12 cellular contexts compared by ENCODE assay signal in genomic region chr4:23373269-23373668, GRCh38.
A peak's percentile ranks its signal among the peaks of the same experiment; 100 is the strongest.
DNase-seq lines count a peak whose midpoint lies in the region; ATAC-seq and TF ChIP-seq lines count a peak whose summit lies in the region.
"Had no signal": no experiment of that assay in that cellular context is flagged by ENCODE, and none has a peak within 500 bp of the region (broad histone marks: within the 10 kb centered on the region; RNA-seq: fewer than 3 reads in every experiment).

No MANE protein-coding gene starts in this region.

- no peak overlapping the region for H3K4me3 Mint-ChIP-seq in activated CD8-positive, alpha-beta T cell treated with anti-CD3 and anti-CD28 coated beads for 36 hours
- H3K4me3 Mint-ChIP-seq in activated CD8-positive, alpha-beta T cell treated with anti-CD3 and anti-CD28 coated beads, Interleukin-2, amount 10 ng/mL, durations not matched to agents 7 days and 5 days = no peak overlapping the region
- no peak overlapping the region for H3K4me3 Mint-ChIP-seq in activated T-helper 17 cell treated with anti-CD3 and anti-CD28 coated beads, Interleukin-2, amount 50 U/mL, for 72 hours

- POLR2A ChIA-PET in activated CD8-positive, alpha-beta T cell treated with anti-CD3 and anti-CD28 coated beads for 36 hours (lab: Charles Lee) = no interaction called here
- POLR2A ChIA-PET in activated CD8-positive, alpha-beta T cell treated with anti-CD3 and anti-CD28 coated beads, Interleukin-2, amount 10 ng/mL, durations not matched to agents 7 days and 5 days (lab: Charles Lee) = no interaction called here

- intact Hi-C loops in activated CD8-positive, alpha-beta T cell treated with anti-CD3 and anti-CD28 coated beads for 36 hours (cut with micrococcal nuclease) = no loop called here

- no peak for TF ChIP-seq CTCF in activated CD8-positive, alpha-beta T cell treated with anti-CD3 and anti-CD28 coated beads for 36 hours (IDR thresholded peaks at IDR 0.05)

- no peaks in the 10 kb centered on the region for H3K36me3 Mint-ChIP-seq in activated CD8-positive, alpha-beta T cell treated with anti-CD3 and anti-CD28 coated beads for 36 hours (ENCODE audit: low read depth)
- H3K36me3 Mint-ChIP-seq in activated CD8-positive, alpha-beta T cell treated with anti-CD3 and anti-CD28 coated beads, Interleukin-2, amount 10 ng/mL, durations not matched to agents 7 days and 5 days (ENCODE audit: low read depth) = no peaks in the 10 kb centered on the region
- H3K36me3 Mint-ChIP-seq in activated T-helper 17 cell treated with anti-CD3 and anti-CD28 coated beads, Interleukin-2, amount 50 U/mL, for 72 hours (ENCODE audit: low read depth) = no peaks in the 10 kb centered on the region

- H3K27ac Mint-ChIP-seq in activated CD8-positive, alpha-beta T cell treated with anti-CD3 and anti-CD28 coated beads for 36 hours = no peak overlapping the region
- no peak overlapping the region for H3K27ac Mint-ChIP-seq in activated CD8-positive, alpha-beta T cell treated with anti-CD3 and anti-CD28 coated beads, Interleukin-2, amount 10 ng/mL, durations not matched to agents 7 days and 5 days
- H3K27ac Mint-ChIP-seq in activated T-helper 17 cell treated with anti-CD3 and anti-CD28 coated beads, Interleukin-2, amount 50 U/mL, for 72 hours = no peak overlapping the region

- peak; percentile 94 for ATAC-seq in activated CD8-positive, alpha-beta T cell treated with anti-CD3 and anti-CD28 coated beads for 36 hours
- ATAC-seq in activated CD8-positive, alpha-beta T cell treated with anti-CD3 and anti-CD28 coated beads, Interleukin-2, amount 10 ng/mL, durations not matched to agents 7 days and 5 days = no peak
- peak; percentile 90 for ATAC-seq in activated T-helper 17 cell treated with anti-CD3 and anti-CD28 coated beads, Interleukin-2, amount 50 U/mL, for 72 hours (replicated peaks)
- ATAC-seq in stimulated activated naive CD8-positive, alpha-beta T cell treated with anti-CD3 and anti-CD28 coated beads, Interleukin-15, Interleukin-2, amounts not matched to agents 100 U/mL and 50 U/mL, for 24 hours = peak; percentile 88

- CTCF ChIA-PET in activated CD8-positive, alpha-beta T cell treated with anti-CD3 and anti-CD28 coated beads for 36 hours (lab: Charles Lee) = no interaction called here
- CTCF ChIA-PET in activated CD8-positive, alpha-beta T cell treated with anti-CD3 and anti-CD28 coated beads, Interleukin-2, amount 10 ng/mL, durations not matched to agents 7 days and 5 days (lab: Charles Lee) = no interaction called here

- no peaks in the 10 kb centered on the region for H3K27me3 Mint-ChIP-seq in activated CD8-positive, alpha-beta T cell treated with anti-CD3 and anti-CD28 coated beads for 36 hours
- H3K27me3 Mint-ChIP-seq in activated CD8-positive, alpha-beta T cell treated with anti-CD3 and anti-CD28 coated beads, Interleukin-2, amount 10 ng/mL, durations not matched to agents 7 days and 5 days (ENCODE audit: low read depth) = no peaks in the 10 kb centered on the region
- H3K27me3 Mint-ChIP-seq in activated T-helper 17 cell treated with anti-CD3 and anti-CD28 coated beads, Interleukin-2, amount 50 U/mL, for 72 hours = no peaks in the 10 kb centered on the region

- peaks cover 4% of the 10 kb centered on the region for H3K9me3 Mint-ChIP-seq in activated CD8-positive, alpha-beta T cell treated with anti-CD3 and anti-CD28 coated beads for 36 hours
- H3K9me3 Mint-ChIP-seq in activated CD8-positive, alpha-beta T cell treated with anti-CD3 and anti-CD28 coated beads, Interleukin-2, amount 10 ng/mL, durations not matched to agents 7 days and 5 days (ENCODE audit: insufficient read depth) = no peaks in the 10 kb centered on the region
- peaks cover 13% of the 10 kb centered on the region for H3K9me3 Mint-ChIP-seq in activated T-helper 17 cell treated with anti-CD3 and anti-CD28 coated beads, Interleukin-2, amount 50 U/mL, for 72 hours

- no peaks in the 10 kb centered on the region for H3K4me1 Mint-ChIP-seq in activated CD8-positive, alpha-beta T cell treated with anti-CD3 and anti-CD28 coated beads for 36 hours (ENCODE audit: low read depth)
- no peaks in the 10 kb centered on the region for H3K4me1 Mint-ChIP-seq in activated CD8-positive, alpha-beta T cell treated with anti-CD3 and anti-CD28 coated beads, Interleukin-2, amount 10 ng/mL, durations not matched to agents 7 days and 5 days (ENCODE audit: low read depth)
- no peaks in the 10 kb centered on the region for H3K4me1 Mint-ChIP-seq in activated T-helper 17 cell treated with anti-CD3 and anti-CD28 coated beads, Interleukin-2, amount 50 U/mL, for 72 hours

- peak; percentile 36 for DNase-seq in activated CD8-positive, alpha-beta T cell treated with anti-CD3 and anti-CD28 coated beads for 36 hours
- no peak for DNase-seq in activated CD8-positive, alpha-beta T cell treated with anti-CD3 and anti-CD28 coated beads, Interleukin-2, amount 10 ng/mL, durations not matched to agents 7 days and 5 days
- DNase-seq in iPS-NIHi7 (ENCODE audit: extremely low spot score) (peak; percentile 49), GF-D8 (lab: John Stamatoyannopoulos, UW) (no peak), NCI-H2081 (lab: John Stamatoyannopoulos, UW) (no peak), cortex of kidney (lab: John Stamatoyannopoulos, UW) (no peak)
- DNase-seq in stimulated activated naive CD8-positive, alpha-beta T cell treated with anti-CD3 and anti-CD28 coated beads, Interleukin-15, Interleukin-2, amounts not matched to agents 100 U/mL and 50 U/mL, for 24 hours = peak; percentile 7
- DNase-seq: activated CD8-positive, alpha-beta memory T cell treated with anti-CD3 and anti-CD28 coated beads, Interleukin-2, amount 50 U/mL, for 4 hours; NCI-H774; sigmoid colon; uterus had no signal

Comparison
In these comparisons a context has a peak if more than half of its experiments do, and no peak if none do; other contexts are left out.
1. DNase-seq: peak in activated CD8-positive, alpha-beta T cell treated with anti-CD3 and anti-CD28 coated beads for 36 hours (single experiment), iPS-NIHi7 (single experiment) and stimulated activated naive CD8-positive, alpha-beta T cell treated with anti-CD3 and anti-CD28 coated beads, Interleukin-15, Interleukin-2, amounts not matched to agents 100 U/mL and 50 U/mL, for 24 hours (single experiment); none in activated CD8-positive, alpha-beta T cell treated with anti-CD3 and anti-CD28 coated beads, Interleukin-2, amount 10 ng/mL, durations not matched to agents 7 days and 5 days (single experiment), GF-D8 (single experiment), NCI-H2081 (0 of 2) and cortex of kidney (single experiment).